10 cellular contexts compared by ENCODE assay signal in genomic region chr9:94950733-94951590, GRCh38.
DNase-seq lines count a peak whose midpoint lies in the region; TF ChIP-seq lines count a peak whose summit lies in the region.
"Had no signal": no experiment of that assay in that cellular context is flagged by ENCODE, and none has a peak within 500 bp of the region (broad histone marks: within the 10 kb centered on the region; RNA-seq: fewer than 3 reads in every experiment).

No MANE protein-coding gene starts in this region.

- POLR2A ChIA-PET in SK-N-SH (lab: Yijun Ruan, JAX) = interaction anchor here (0.9 kb wide), 1 partner anchor 22 kb away, joined by 3 read pairs; no protein-coding TSS in a partner anchor

- no peak overlapping the region for H3K4me3 Mint-ChIP-seq in glutamatergic neuron (ENCODE audit: unreplicated experiment)
- H3K4me3 Mint-ChIP-seq: brain had no signal

- H3K9me3 Mint-ChIP-seq in glutamatergic neuron (ENCODE audit: unreplicated experiment) = peaks cover 9% of the 10 kb centered on the region
- H3K9me3 Mint-ChIP-seq: brain had no signal

- H3K4me1 Mint-ChIP-seq in glutamatergic neuron (ENCODE audit: low read depth, unreplicated experiment) = peaks cover 50% of the 10 kb centered on the region

- H3K4me1 ChIP-seq in SK-N-SH (ENCODE audit: control insufficient read depth in 1 of 2, insufficient read depth in 2 of 2, low read depth in 1 of 2, low read length in 1 of 2) = peaks cover 24 to 33% of the 10 kb centered on the region in 2 experiments

- no peak overlapping the region for H2AFZ ChIP-seq in SK-N-SH (ENCODE audit: low read depth)

- H3K27me3 ChIP-seq in SK-N-SH (ENCODE audit: insufficient read depth) = no peaks in the 10 kb centered on the region

- H3F3A ChIP-seq in SK-N-SH (replicated peaks; ENCODE audit: insufficient read depth) = no peaks in the 10 kb centered on the region

- no peak for TF ChIP-seq RAD21 in SK-N-SH (IDR thresholded peaks at IDR 0.05; ENCODE audit: low read length)

- no peak overlapping the region for H3K27ac Mint-ChIP-seq in glutamatergic neuron (ENCODE audit: unreplicated experiment)

- H3K27ac ChIP-seq in SK-N-SH (ENCODE audit: low read depth in 2 of 2, low read length in 1 of 2) = peak overlapping the region in 1 of 2 experiments; percentile 83; a peak in 2 of 4 replicates

- H3K9me2 ChIP-seq in SK-N-SH = no peaks in the 10 kb centered on the region

- H3K36me3 Mint-ChIP-seq in glutamatergic neuron (ENCODE audit: unreplicated experiment) = peaks cover 3% of the 10 kb centered on the region

- DNase-seq in EL (peak; percentile 29), SK-N-SH (no peak), fibroblast of the aortic adventitia (ENCODE audit: low read depth) (peak; percentile 49), pulmonary artery endothelial cell (ENCODE audit: low read depth, low spot score) (peak; percentile 43), glutamatergic neuron (no peak), NCI-H2081 (lab: John Stamatoyannopoulos, UW) (no peak), CD1c-positive myeloid dendritic cell (ENCODE audit: extremely low spot score) (no peak)
- no peak for DNase-seq in activated CD4-positive, alpha-beta T cell treated with anti-CD3 and anti-CD28 coated beads, Interleukin-2, amount 50 U/mL, for 48 hours

- peaks cover 9 to 11% of the 10 kb centered on the region in 2 experiments for H3K36me3 ChIP-seq in SK-N-SH (replicated peaks in 1 of 2; ENCODE audit: control insufficient read depth in 1 of 2, insufficient read depth in 2 of 2, low read length in 1 of 2)

- H3K27me3 Mint-ChIP-seq in glutamatergic neuron (ENCODE audit: unreplicated experiment) = no peaks in the 10 kb centered on the region
- H3K27me3 Mint-ChIP-seq: brain had no signal

- no peaks in the 10 kb centered on the region for H4K20me1 ChIP-seq in SK-N-SH (ENCODE audit: insufficient read depth)

- H3K79me2 ChIP-seq in SK-N-SH (ENCODE audit: insufficient read depth) = no peaks in the 10 kb centered on the region; the same call in 1 of the 2 replicates

- no peak overlapping the region for H3K9ac ChIP-seq in SK-N-SH

- peak overlapping the region; percentile 55 for H3K4me2 ChIP-seq in SK-N-SH

- CTCF ChIA-PET in SK-N-SH (lab: Yijun Ruan, JAX) = interaction anchor here (0.5 to 1.7 kb wide), 4 partner anchors 13 to 148 kb away, joined by 3 to 4 read pairs (median 3); no protein-coding TSS in a partner anchor

- H3K4me3 ChIP-seq in SK-N-SH (ENCODE audit: low read depth in 2 of 2, low read length in 1 of 2) (no peak overlapping the region), fibroblast of the aortic adventitia (ENCODE audit: low read depth, low read length) (no peak overlapping the region)
- H3K4me3 ChIP-seq: GM12878 had no signal

- TF ChIP-seq CTCF in SK-N-SH (IDR thresholded peaks at IDR 0.05) = no peak
- TF ChIP-seq CTCF in fibroblast of the aortic adventitia (IDR thresholded peaks at IDR 0.05; ENCODE audit: insufficient read depth, low read length) = no peak
- TF ChIP-seq CTCF in glutamatergic neuron (IDR thresholded peaks at IDR 0.05; ENCODE audit: partially characterized antibody, unreplicated experiment) = no peak

- peak in 1 of 2 experiments; percentile 60; a peak in 1 of 4 replicates for TF ChIP-seq EP300 in SK-N-SH (IDR thresholded peaks at IDR 0.05; ENCODE audit: borderline replicate concordance in 1 of 2, low read depth in 1 of 2, low read length in 1 of 2)

- WGBS in SK-N-SH (ENCODE audit: low lambda C conversion rate) = 62% methylated on average over 7 of the region's 7 CpGs

- no peaks in the 10 kb centered on the region for H3K9me3 ChIP-seq in SK-N-SH

TF ChIP-seq in SK-N-SH, 30 proteins besides CTCF, POLR2A, EP300 and RAD21:
- TF ChIP-seq ZBTB33 (IDR thresholded peaks at IDR 0.05; ENCODE audit: borderline replicate concordance, low read depth) (no peak), NFIC (IDR thresholded peaks at IDR 0.05; ENCODE audit: borderline replicate concordance) (peak; percentile 86), EZH2phosphoT487 (IDR thresholded peaks at IDR 0.05; ENCODE audit: borderline replicate concordance, low read depth) (no peak), JUND (IDR thresholded peaks at IDR 0.05) (peak; percentile 52), RXRA (IDR thresholded peaks at IDR 0.05; ENCODE audit: borderline replicate concordance, low read depth) (peak; percentile 83; the same call in 1 of the 2 replicates), TEAD4 (IDR thresholded peaks at IDR 0.05; ENCODE audit: borderline replicate concordance, insufficient read depth) (0 out of 2 replicates have a peak, but pooled peaks have one; percentile 54), TCF12 (IDR thresholded peaks at IDR 0.05) (peak; percentile 74), POLR2AphosphoS5 (IDR thresholded peaks at IDR 0.05; ENCODE audit: low read depth, low read length) (peak; percentile 30; the same call in 1 of the 2 replicates), PBX3 (IDR thresholded peaks at IDR 0.05) (peak; percentile 84)

Comparison
In these comparisons a context has a peak if more than half of its experiments do, and no peak if none do; other contexts are left out.
1. DNase-seq: peak in EL (single experiment), fibroblast of the aortic adventitia (single experiment) and pulmonary artery endothelial cell (single experiment); none in SK-N-SH (single experiment), glutamatergic neuron (single experiment), NCI-H2081 (0 of 2), activated CD4-positive, alpha-beta T cell treated with anti-CD3 and anti-CD28 coated beads, Interleukin-2, amount 50 U/mL, for 48 hours (0 of 2) and CD1c-positive myeloid dendritic cell (single experiment).